In the genomic region with DNA sequence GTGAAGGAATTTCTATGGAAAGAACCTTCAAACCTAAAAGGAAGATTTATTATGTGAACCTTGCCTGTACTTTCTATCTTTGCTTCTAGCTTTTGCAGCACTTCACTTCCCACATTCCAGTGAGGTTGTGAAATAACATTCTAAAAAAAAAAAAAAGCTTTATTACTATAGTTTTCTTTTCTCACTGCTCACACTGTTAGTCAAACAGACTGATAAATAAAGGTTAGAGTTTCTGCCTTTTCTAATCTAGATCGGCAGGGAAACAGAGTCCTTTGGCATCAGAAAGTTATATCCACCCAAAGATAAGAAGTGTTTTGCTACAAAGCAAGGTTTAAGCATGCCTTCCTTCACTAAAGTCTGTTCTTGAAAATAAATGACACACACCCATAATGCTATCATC, we compare ENCODE assay signal across 15 cellular contexts. TPM values are rescaled to one million over a fixed set of nuclear protein-coding genes. Genes with fewer than 3 reads are reported as not detected.
DNase-seq lines count a peak whose midpoint lies in the region; ATAC-seq and TF ChIP-seq lines count a peak whose summit lies in the region.
"Had no signal": no experiment of that assay in that cellular context is flagged by ENCODE, and none has a peak within 500 bp of the region (broad histone marks: within the 10 kb centered on the region; RNA-seq: fewer than 3 reads in every experiment).

No MANE protein-coding gene starts in this region.

- H3K9me3 Mint-ChIP-seq in CD8-positive, alpha-beta memory T cell: no peaks in the 10 kb centered on the region
- H3K9me3 Mint-ChIP-seq: activated naive CD4-positive, alpha-beta T cell treated with anti-CD3 and anti-CD28 coated beads, Interleukin-2, amount 50 U/mL, for 24 hours had no signal

- DNase-seq in NOMO-1 treated with DMSO at 0.1 percent for 48 hours (lab: John Stamatoyannopoulos, UW; ENCODE audit: unreplicated experiment) (peak; percentile 26), NOMO-1 treated with dmso at 0.1 percent for 144 hours (lab: John Stamatoyannopoulos, UW; ENCODE audit: unreplicated experiment) (no peak), astrocyte of the hippocampus (ENCODE audit: low read depth, low spot score) (peak; percentile 11), kidney glomerular epithelial cell (lab: John Stamatoyannopoulos, UW) (peak; percentile 37), thoracic aorta (ENCODE audit: low spot score) (no peak)
- no peak for DNase-seq in CD8-positive, alpha-beta memory T cell
- DNase-seq: 8988T, dorsolateral prefrontal cortex, head of caudate nucleus, mesendoderm, NCI-H1092, NCI-H524 had no signal

- ATAC-seq in thoracic aorta (ENCODE audit: insufficient number of reproducible peaks, low FRiP score, low read depth) (no peak), GM19395 (IDR thresholded peaks at IDR 0.05; ENCODE audit: unreplicated experiment) (no peak), HG02610 (IDR thresholded peaks at IDR 0.05; ENCODE audit: unreplicated experiment) (no peak)

- H3K36me3 Mint-ChIP-seq in CD8-positive, alpha-beta memory T cell: peaks cover 0 to 19% (median 0%) of the 10 kb centered on the region in 3 donors
- H3K36me3 Mint-ChIP-seq: activated naive CD4-positive, alpha-beta T cell treated with anti-CD3 and anti-CD28 coated beads, Interleukin-2, amount 50 U/mL, for 24 hours had no signal

- peak overlapping the region in 1 of 2 donors; percentile 16 for H3K27ac ChIP-seq in thoracic aorta
- H3K27ac ChIP-seq in CD8-positive, alpha-beta memory T cell (ENCODE audit: low read depth, low read length): no peak overlapping the region
- H3K27ac ChIP-seq: dorsolateral prefrontal cortex had no signal

- POLR2A ChIA-PET in CD8-positive, alpha-beta memory T cell (lab: Charles Lee): no interaction called here

- H3K27ac Mint-ChIP-seq in CD8-positive, alpha-beta memory T cell: no peak overlapping the region
- H3K27ac Mint-ChIP-seq: activated naive CD4-positive, alpha-beta T cell treated with anti-CD3 and anti-CD28 coated beads, Interleukin-2, amount 50 U/mL, for 24 hours had no signal

- H3K9me3 ChIP-seq in thoracic aorta: no peaks in the 10 kb centered on the region
- H3K9me3 ChIP-seq in CD8-positive, alpha-beta memory T cell (ENCODE audit: low read length): no peaks in the 10 kb centered on the region

- CTCF ChIA-PET in CD8-positive, alpha-beta memory T cell (lab: Charles Lee): no interaction called here

- peaks cover 15 to 17% (median 16%) of the 10 kb centered on the region in 3 donors for H3K4me1 Mint-ChIP-seq in CD8-positive, alpha-beta memory T cell

- H3K27me3 ChIP-seq in thoracic aorta (replicated peaks; ENCODE audit: insufficient read depth): no peaks in the 10 kb centered on the region
- H3K27me3 ChIP-seq in CD8-positive, alpha-beta memory T cell (ENCODE audit: insufficient read depth, low read length, poor library complexity, severe bottlenecking): no peaks in the 10 kb centered on the region
- H3K27me3 ChIP-seq: dorsolateral prefrontal cortex had no signal

- peak overlapping the region in 1 of 7 donors; percentile 16 for H3K4me3 Mint-ChIP-seq in CD8-positive, alpha-beta memory T cell
- H3K4me3 Mint-ChIP-seq: activated naive CD4-positive, alpha-beta T cell treated with anti-CD3 and anti-CD28 coated beads, Interleukin-2, amount 50 U/mL, for 24 hours had no signal

- peak overlapping the region; percentile 45 for H3K4me3 ChIP-seq in thoracic aorta
- H3K4me3 ChIP-seq in CD8-positive, alpha-beta memory T cell (ENCODE audit: low read length): no peak overlapping the region
- H3K4me3 ChIP-seq: dorsolateral prefrontal cortex had no signal

- H3K4me1 ChIP-seq in thoracic aorta (ENCODE audit: control insufficient read depth in 1 of 2, low read depth in 2 of 2): peaks cover 19 to 34% of the 10 kb centered on the region in 2 donors
- peaks cover 14% of the 10 kb centered on the region for H3K4me1 ChIP-seq in CD8-positive, alpha-beta memory T cell (ENCODE audit: insufficient read depth, low read length)

- H3K27me3 Mint-ChIP-seq in CD8-positive, alpha-beta memory T cell: no peaks in the 10 kb centered on the region
- H3K27me3 Mint-ChIP-seq: activated naive CD4-positive, alpha-beta T cell treated with anti-CD3 and anti-CD28 coated beads, Interleukin-2, amount 50 U/mL, for 24 hours had no signal

- no peaks in the 10 kb centered on the region for H3K36me3 ChIP-seq in thoracic aorta
- no peaks in the 10 kb centered on the region for H3K36me3 ChIP-seq in CD8-positive, alpha-beta memory T cell (ENCODE audit: insufficient read depth, low read length)

- TF ChIP-seq CTCF in thoracic aorta (IDR thresholded peaks at IDR 0.05): no peak

RNA-seq across cellular contexts. Expression of gene AAMDC, which starts 2.8 kb away (rescaled TPM):
- total RNA-seq in thoracic aorta: 10 to 100 TPM; 38.9 to 41.3 TPM
- 1 to 10 TPM; 4.3 to 4.9 TPM for total RNA-seq in CD8-positive, alpha-beta memory T cell
- polyA plus RNA-seq in CD8-positive, alpha-beta memory T cell: 22.1 TPM

RNA-seq across cellular contexts. Expression of gene RSF1, which starts 3.3 kb away (rescaled TPM):
- 100 to 1,000 TPM in 1 of 2 donors, 10 to 100 TPM in 1; 86.6 to 107 TPM for total RNA-seq in thoracic aorta
- 10 to 100 TPM; 54.2 to 57.0 TPM for total RNA-seq in CD8-positive, alpha-beta memory T cell
- polyA plus RNA-seq in CD8-positive, alpha-beta memory T cell: 51.2 TPM

Comparison
In these comparisons a context has a peak if more than half of its experiments do, and no peak if none do; other contexts are left out.
1. DNase-seq: peak in NOMO-1 treated with DMSO at 0.1 percent for 48 hours (single experiment), astrocyte of the hippocampus (single experiment) and kidney glomerular epithelial cell (single experiment); none in NOMO-1 treated with dmso at 0.1 percent for 144 hours (single experiment), thoracic aorta (single experiment) and CD8-positive, alpha-beta memory T cell (0 of 5).
2. RNA of gene AAMDC, which starts 2.8 kb away (total RNA-seq): 38.9 to 41.3 TPM in thoracic aorta; 4.3 to 4.9 TPM in CD8-positive, alpha-beta memory T cell; every median in the first group is over 4 times any median in the second.